ENCODE assay signal across 11 cellular contexts in the genomic region with DNA sequence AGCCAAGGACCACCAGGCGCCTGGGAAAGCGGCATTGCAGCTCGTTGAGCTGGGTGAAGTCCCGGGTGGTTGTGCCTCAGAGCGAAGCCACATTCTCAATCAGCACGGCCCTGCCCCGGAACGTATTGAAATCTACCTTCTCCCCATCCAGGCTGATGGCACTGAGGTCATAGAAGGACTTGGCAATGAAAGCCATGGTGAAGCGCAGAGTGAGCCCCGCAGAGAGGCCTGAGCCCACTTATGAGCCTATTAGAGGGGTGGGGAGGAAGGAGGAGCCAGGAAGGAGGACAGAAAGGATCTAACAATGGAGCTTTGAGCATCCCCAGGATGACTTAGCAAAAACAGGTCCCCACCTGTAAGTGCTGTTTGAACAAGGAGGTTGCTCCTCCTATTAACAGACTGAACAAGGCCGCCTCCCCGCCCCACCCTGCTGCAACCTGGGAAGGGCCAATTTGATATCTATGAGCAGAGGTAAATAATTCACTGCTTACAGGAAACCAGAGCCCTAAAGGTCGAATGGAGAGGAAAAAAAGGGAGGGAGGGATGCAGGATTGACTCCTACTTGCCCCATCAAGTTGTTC. TPM values are rescaled to one million over a fixed set of nuclear protein-coding genes. Genes with fewer than 3 reads are reported as not detected.
DNase-seq lines count a peak whose midpoint lies in the region; ATAC-seq lines count a peak whose summit lies in the region.
"Had no signal": no experiment of that assay in that cellular context is flagged by ENCODE, and none has a peak within 500 bp of the region (broad histone marks: within the 10 kb centered on the region; RNA-seq: fewer than 3 reads in every experiment).

A gene (minus strand): TSS at position 215 of the 581 bp plus-strand sequence. CDS start 19 bp downstream, at position 196.

- H3K27me3 Mint-ChIP-seq in activated naive CD8-positive, alpha-beta T cell treated with anti-CD3 and anti-CD28 coated beads for 36 hours: no peaks in the 10 kb centered on the region
- no peaks in the 10 kb centered on the region for H3K27me3 Mint-ChIP-seq in naive thymus-derived CD8-positive, alpha-beta T cell

- H3K27ac Mint-ChIP-seq in activated naive CD8-positive, alpha-beta T cell treated with anti-CD3 and anti-CD28 coated beads for 36 hours: peak within 1 kb of the TSS; percentile 50
- peak within 1 kb of the TSS; percentile 15 to 94 (median 79) for H3K27ac Mint-ChIP-seq in naive thymus-derived CD8-positive, alpha-beta T cell

- H3K4me1 Mint-ChIP-seq in activated naive CD8-positive, alpha-beta T cell treated with anti-CD3 and anti-CD28 coated beads for 36 hours: peaks cover 44% of the 10 kb centered on the region
- peaks cover 41 to 88% (median 70%) of the 10 kb centered on the region in 4 donors for H3K4me1 Mint-ChIP-seq in naive thymus-derived CD8-positive, alpha-beta T cell

- H3K9me3 Mint-ChIP-seq in activated naive CD8-positive, alpha-beta T cell treated with anti-CD3 and anti-CD28 coated beads for 36 hours: no peaks in the 10 kb centered on the region
- H3K9me3 Mint-ChIP-seq in naive thymus-derived CD8-positive, alpha-beta T cell: no peaks in the 10 kb centered on the region

- no peak for ATAC-seq in naive thymus-derived CD8-positive, alpha-beta T cell
- ATAC-seq in HG02852 (IDR thresholded peaks at IDR 0.05; ENCODE audit: unreplicated experiment) (no peak), HG03280 (IDR thresholded peaks at IDR 0.05; ENCODE audit: unreplicated experiment) (no peak)

- peak; percentile 93 for DNase-seq in DMS153 treated with DMSO at 0.1 percent for 48 hours (lab: John Stamatoyannopoulos, UW; ENCODE audit: unreplicated experiment)
- peak; percentile 67 for DNase-seq in NCI-H2029 (lab: John Stamatoyannopoulos, UW)
- DNase-seq in activated naive CD8-positive, alpha-beta T cell treated with anti-CD3 and anti-CD28 coated beads for 36 hours: no peak
- DNase-seq in naive thymus-derived CD8-positive, alpha-beta T cell: no peak
- no peak for DNase-seq in T1000 (lab: John Stamatoyannopoulos, UW)
- no peak for DNase-seq in AG08395 (ENCODE audit: low spot score)
- DNase-seq: amygdala, IMR-90 had no signal

- no peak within 1 kb of the TSS for H3K4me3 Mint-ChIP-seq in activated naive CD8-positive, alpha-beta T cell treated with anti-CD3 and anti-CD28 coated beads for 36 hours
- no peak within 1 kb of the TSS for H3K4me3 Mint-ChIP-seq in naive thymus-derived CD8-positive, alpha-beta T cell

- POLR2A ChIA-PET in naive thymus-derived CD8-positive, alpha-beta T cell (lab: Charles Lee): interaction anchor here (1.3 to 1.8 kb wide), 2 partner anchors 18 to 28 kb away, joined by 3 to 6 read pairs; a partner anchor contains a TSS

- H3K36me3 Mint-ChIP-seq in activated naive CD8-positive, alpha-beta T cell treated with anti-CD3 and anti-CD28 coated beads for 36 hours: peaks cover 20% of the 10 kb centered on the region
- peaks cover 0 to 65% (median 18%) of the 10 kb centered on the region in 3 donors for H3K36me3 Mint-ChIP-seq in naive thymus-derived CD8-positive, alpha-beta T cell

RNA-seq across cellular contexts. Expression of the gene that starts here (rescaled TPM):
- total RNA-seq in activated naive CD8-positive, alpha-beta T cell treated with anti-CD3 and anti-CD28 coated beads for 36 hours: not detected
- not detected for total RNA-seq in naive thymus-derived CD8-positive, alpha-beta T cell
- polyA plus RNA-seq in naive thymus-derived CD8-positive, alpha-beta T cell: under 1 TPM in 1 of 3 donors, not detected in 2; 0.29 TPM
- total RNA-seq: IMR-90, posterior vena cava had no signal
- polyA plus RNA-seq: IMR-90 had no signal

Comparison
In these comparisons a context has a peak if more than half of its experiments do, and no peak if none do; other contexts are left out.
1. DNase-seq: peak in DMS153 treated with DMSO at 0.1 percent for 48 hours (single experiment) and NCI-H2029 (single experiment); none in activated naive CD8-positive, alpha-beta T cell treated with anti-CD3 and anti-CD28 coated beads for 36 hours (single experiment), naive thymus-derived CD8-positive, alpha-beta T cell (0 of 10), T1000 (single experiment) and AG08395 (single experiment).